In genomic region chr9:69014013-69014412, GRCh38 we compare ENCODE assay signal across 23 cellular contexts. TPM values are rescaled to one million over a fixed set of nuclear protein-coding genes. Genes with fewer than 3 reads are reported as not detected.
"Had no signal": no experiment of that assay in that cellular context is flagged by ENCODE, and none has a peak within 500 bp of the region (broad histone marks: within the 10 kb centered on the region; RNA-seq: fewer than 3 reads in every experiment).

TSS of gene PRKACG (minus strand) at chr9:69014113. CDS start at chr9:69014092, 21 bp downstream.

- ATAC-seq: left ventricle myocardium superior had no signal

- H3K4me3 ChIP-seq: breast epithelium, esophagus muscularis mucosa, sigmoid colon, smooth muscle cell, thoracic aorta, vagina had no signal

- H3K27ac ChIP-seq: breast epithelium, esophagus muscularis mucosa, sigmoid colon, thoracic aorta, vagina had no signal

- H3K27me3 ChIP-seq: breast epithelium, esophagus muscularis mucosa, sigmoid colon, vagina had no signal

- H3K4me3 Mint-ChIP-seq: central memory CD8-positive, alpha-beta T cell; neural crest cell; type B pancreatic cell had no signal

- H3K9me3 Mint-ChIP-seq: central memory CD8-positive, alpha-beta T cell; neural crest cell; type B pancreatic cell had no signal

- H3K4me1 ChIP-seq: breast epithelium, vagina had no signal

- H3K9me3 ChIP-seq: breast epithelium, esophagus muscularis mucosa, sigmoid colon, thoracic aorta, vagina had no signal

- H3K27ac Mint-ChIP-seq: type B pancreatic cell had no signal

- H3K4me1 Mint-ChIP-seq: neural crest cell had no signal

- H3K36me3 ChIP-seq: breast epithelium, esophagus muscularis mucosa, sigmoid colon, thoracic aorta, vagina had no signal

- DNase-seq: activated effector memory CD4-positive, alpha-beta T cell treated with anti-CD3 and anti-CD28 coated beads, Interleukin-2, amount 50 U/mL, for 16 hours; activated naive CD4-positive, alpha-beta T cell treated with anti-CD3 and anti-CD28 coated beads, Interleukin-2, amount 50 U/mL, for 16 hours; activated T-cell treated with anti-CD3 and anti-CD28 coated beads for 4 hours; amniotic stem cell; glutamatergic neuron; hippocampal formation; left ventricle myocardium superior; mammary epithelial cell; sigmoid colon; stimulated activated CD4-positive, alpha-beta T cell treated with anti-CD3 and anti-CD28 coated beads, Interleukin-15, amount 100 ng/mL, for 24 hours; stimulated activated naive CD4-positive, alpha-beta T cell; T-helper 1 cell had no signal

- H3K27me3 Mint-ChIP-seq: type B pancreatic cell had no signal

- H3K36me3 Mint-ChIP-seq: type B pancreatic cell had no signal

RNA-seq across cellular contexts. Expression of gene PRKACG, which starts in this region (rescaled TPM):
- total RNA-seq: breast epithelium, esophagus muscularis mucosa, frontal cortex, left ventricle myocardium superior, mammary epithelial cell, neural crest cell, omental fat pad, renal cortical epithelial cell, sigmoid colon, smooth muscle cell, thoracic aorta, vagina had no signal
- polyA plus RNA-seq: mammary epithelial cell, sigmoid colon, smooth muscle cell had no signal
